In genomic region chr12:120453977-120454376, GRCh38 we compare ENCODE assay signal across 9 cellular contexts. TPM values are rescaled to one million over a fixed set of nuclear protein-coding genes. Genes with fewer than 3 reads are reported as not detected.
DNase-seq lines count a peak whose midpoint lies in the region; ATAC-seq, FAIRE-seq and TF ChIP-seq lines count a peak whose summit lies in the region.
"Had no signal": no experiment of that assay in that cellular context is flagged by ENCODE, and none has a peak within 500 bp of the region (broad histone marks: within the 10 kb centered on the region; RNA-seq: fewer than 3 reads in every experiment).

No MANE protein-coding gene starts in this region.

- no peak overlapping the region for H2BK5ac ChIP-seq in mesenchymal stem cell (ENCODE audit: low read depth, low read length, poor library complexity, severe bottlenecking)

- peaks cover 2% of the 10 kb centered on the region for H3K79me2 ChIP-seq in GM12878 (ENCODE audit: control insufficient read depth, insufficient read depth, low read length)

- H3K23ac ChIP-seq in mesenchymal stem cell (ENCODE audit: low read length in 2 of 2) = no peak overlapping the region

- POLR2A ChIA-PET in A549 (lab: Yijun Ruan, JAX) = no interaction called here
- POLR2A ChIA-PET in GM12878 (lab: Charles Lee) = interaction anchor here (0.7 kb wide), 1 partner anchor 11 kb away, joined by 3 read pairs; no protein-coding TSS in a partner anchor

- no peak overlapping the region for H2AFZ ChIP-seq in GM12878 (ENCODE audit: control insufficient read depth, low read depth, low read length)
- no peak overlapping the region for H2AFZ ChIP-seq in mesenchymal stem cell (ENCODE audit: low read depth, low read length)

- TF ChIP-seq POLR2A in A549 (IDR thresholded peaks at IDR 0.05; ENCODE audit: low read length) (no peak), GM12878 (IDR thresholded peaks at IDR 0.05; ENCODE audit: low read depth, low read length) (no peak)

- 0 out of 5 replicates have a peak, but pooled peaks of 1 of the 2 experiments have one; percentile 26 for TF ChIP-seq RAD21 in A549 (conservative IDR thresholded peaks at IDR 0.05 in 1 of 2, IDR thresholded peaks at IDR 0.05 in 1 of 2)
- TF ChIP-seq RAD21 in GM12878 (IDR thresholded peaks at IDR 0.05; ENCODE audit: insufficient read depth, low read depth, low read length) = peak; percentile 40; the same call in 1 of the 2 replicates

- H3K27me3 ChIP-seq in GM12878 (replicated peaks in 1 of 2; ENCODE audit: control insufficient read depth in 2 of 2, insufficient read depth in 2 of 2, low read length in 1 of 2) (no peaks in the 10 kb centered on the region), mesenchymal stem cell (ENCODE audit: control insufficient read depth in 1 of 2, insufficient read depth in 1 of 2, low read length in 2 of 2) (no peaks in the 10 kb centered on the region)

- H4K91ac ChIP-seq in mesenchymal stem cell (ENCODE audit: low read length) = no peak overlapping the region

- BruUV-seq in GM12878 (replicated peaks; lab: Mats Ljungman, UMichigan) = no TSS peak

- no peaks in the 10 kb centered on the region for H4K20me1 ChIP-seq in GM12878 (ENCODE audit: control insufficient read depth, insufficient read depth)

- no peak overlapping the region for H2AK5ac ChIP-seq in mesenchymal stem cell (ENCODE audit: low read length, severe bottlenecking)

- H3K79me1 ChIP-seq in mesenchymal stem cell (replicated peaks; ENCODE audit: low read length, poor library complexity, severe bottlenecking) = peaks cover 14% of the 10 kb centered on the region

- peak; percentile 42 to 61 for DNase-seq in A549 (ENCODE audit: low read depth in 1 of 2, low spot score in 1 of 2)
- DNase-seq in EL = peak; percentile 32
- DNase-seq in NAMALWA (ENCODE audit: low spot score) = peak; percentile 70
- no peak for DNase-seq in GM12878 (ENCODE audit: low read depth, low spot score)
- peak; percentile 49 for DNase-seq in mesenchymal stem cell
- no peak for DNase-seq in UCSD-AML1 (lab: John Stamatoyannopoulos, UW; ENCODE audit: unreplicated experiment)

- in situ Hi-C loops in GM12878 (cut with MboI) = no loop called here

- no peak overlapping the region for H4K8ac ChIP-seq in mesenchymal stem cell (ENCODE audit: low read length)

- no peak overlapping the region for H3K18ac ChIP-seq in mesenchymal stem cell (ENCODE audit: low read depth in 1 of 2, low read length in 2 of 2)

- H2BK12ac ChIP-seq in mesenchymal stem cell (ENCODE audit: low read length in 2 of 2) = no peak overlapping the region

- H3K9me3 ChIP-seq in A549 (no peaks in the 10 kb centered on the region), GM12878 (replicated peaks; ENCODE audit: control insufficient read depth, insufficient read depth, low read length) (no peaks in the 10 kb centered on the region), mesenchymal stem cell (ENCODE audit: control insufficient read depth, low read length) (no peaks in the 10 kb centered on the region)

- H3K4me1 ChIP-seq in A549 (no peaks in the 10 kb centered on the region), GM12878 (ENCODE audit: control insufficient read depth, insufficient read depth, low read length) (no peaks in the 10 kb centered on the region), mesenchymal stem cell (ENCODE audit: control insufficient read depth, insufficient read depth, low read depth, low read length) (no peaks in the 10 kb centered on the region)

- H3K27ac ChIP-seq in A549 (no peak overlapping the region), GM12878 (ENCODE audit: control insufficient read depth, insufficient read depth) (no peak overlapping the region), mesenchymal stem cell (ENCODE audit: low read length, poor library complexity, severe bottlenecking) (no peak overlapping the region)
- H3K27ac ChIP-seq: epithelial cell of prostate had no signal

- H3K4ac ChIP-seq in mesenchymal stem cell (ENCODE audit: low read depth in 1 of 2, low read length in 2 of 2) = no peak overlapping the region

- H2BK120ac ChIP-seq in mesenchymal stem cell (ENCODE audit: low read depth, low read length) = no peak overlapping the region

- H3K9ac ChIP-seq in GM12878 (ENCODE audit: control insufficient read depth, insufficient read depth, low read length) = no peak overlapping the region
- H3K9ac ChIP-seq in mesenchymal stem cell (ENCODE audit: low read length) = no peak overlapping the region

- ATAC-seq in A549 (peak; percentile 66 to 78; a peak in 5 of 6 replicates), GM12878 (peak; percentile 92), HG02763 (IDR thresholded peaks at IDR 0.05; ENCODE audit: unreplicated experiment) (no peak), HG02981 (IDR thresholded peaks at IDR 0.05; ENCODE audit: unreplicated experiment) (no peak)

- WGBS in A549 (ENCODE audit: missing lambda C conversion rate) = 64% methylated on average over 4 of the region's 4 CpGs
- 12% methylated on average over 4 of the region's 4 CpGs for WGBS in GM12878 (ENCODE audit: insufficient coverage, insufficient replicate concordance, low lambda C conversion rate, missing lambda C conversion rate)
- WGBS in mesenchymal stem cell = 92% methylated on average over 3 of the region's 4 CpGs

- RAD21 ChIA-PET in GM12878 (lab: Charles Lee; ENCODE audit: unreplicated experiment) = no interaction called here

- intact Hi-C loops in GM12878 (cut with micrococcal nuclease; ENCODE audit: unreplicated experiment) = no loop called here

- TF ChIP-seq CTCF in A549 (IDR thresholded peaks at IDR 0.05) (peak; percentile 48), GM12878 (IDR thresholded peaks at IDR 0.05 in 2 of 3, conservative IDR thresholded peaks at IDR 0.05 in 1 of 3; ENCODE audit: control insufficient read depth in 2 of 3, extremely low read depth in 1 of 3, insufficient read depth in 1 of 3, low read depth in 3 of 3, low read length in 3 of 3) (peak; percentile 55 to 74 (median 62))

- no peak overlapping the region for H3K4me3 ChIP-seq in A549
- H3K4me3 ChIP-seq in GM12878 = no peak overlapping the region
- H3K4me3 ChIP-seq in mesenchymal stem cell (ENCODE audit: insufficient read depth in 1 of 2, low read depth in 1 of 2, low read length in 2 of 2) = no peak overlapping the region

- H3K36me3 ChIP-seq in GM12878 (ENCODE audit: control insufficient read depth in 2 of 2, insufficient read depth in 2 of 2, low read length in 1 of 2) = peaks cover 8 to 25% of the 10 kb centered on the region in 2 experiments
- peaks cover 50 to 80% of the 10 kb centered on the region in 2 experiments for H3K36me3 ChIP-seq in mesenchymal stem cell (ENCODE audit: control insufficient read depth in 1 of 2, insufficient read depth in 2 of 2, low read depth in 1 of 2, low read length in 2 of 2)

- TF ChIP-seq EP300 in A549 (IDR thresholded peaks at IDR 0.05) (no peak), GM12878 (IDR thresholded peaks at IDR 0.05; ENCODE audit: borderline replicate concordance in 1 of 2, control insufficient read depth in 1 of 2, low read depth in 2 of 2, low read length in 2 of 2) (no peak)

- SMC1A ChIA-PET in GM12878 (lab: Charles Lee; ENCODE audit: uncharacterized antibody, unreplicated experiment) = interaction anchor here (0.7 to 3.0 kb wide), 5 partner anchors 9 to 82 kb away, joined by 3 to 10 read pairs (median 4); no protein-coding TSS in a partner anchor

- CTCF ChIA-PET in A549 (lab: Yijun Ruan, JAX) = interaction anchor here (1.1 to 12.0 kb wide), 6 partner anchors 9 to 518 kb away, joined by 3 to 167 read pairs (median 5); partner anchors contain the start of gene SRSF9
- CTCF ChIA-PET in GM12878 (lab: Yijun Ruan, JAX) = interaction anchor here (1.3 to 4.3 kb wide), 5 partner anchors 14 to 152 kb away, joined by 3 to 39 read pairs (median 6); partner anchors contain the start of genes SIRT4 and SRSF9

- H3K4me2 ChIP-seq in A549 (no peak overlapping the region), GM12878 (ENCODE audit: control insufficient read depth, insufficient read depth) (no peak overlapping the region), mesenchymal stem cell (ENCODE audit: low read length, poor library complexity, severe bottlenecking) (no peak overlapping the region)

- FAIRE-seq in A549 (lab: Jason Lieb, UNC) (no peak), GM12878 (lab: Jason Lieb, UNC) (no peak)

- no peak overlapping the region for H3K14ac ChIP-seq in mesenchymal stem cell (ENCODE audit: low read length in 2 of 2)

- no peak overlapping the region for H2BK15ac ChIP-seq in mesenchymal stem cell (ENCODE audit: low read depth, poor library complexity, severe bottlenecking)

RNA-seq across cellular contexts. Expression of gene GATC, which starts 7.7 kb away (rescaled TPM):
- polyA plus RNA-seq in A549 (2011; rRNA removed) (39.9 and 40.6 TPM in 2 replicates), A549 (2017; fragmentation: RNase III; extraction: RNeasy Plus Mini Kit Qiagen cat#74134 plus additional on column Dnase treatment) (19.7 to 22.5 TPM (median 20.6 TPM) in 3 replicates), GM12878 (2011; rRNA removed) (29.8 and 39.8 TPM in 2 replicates), GM12878 (2014; fragmentation: Illumina TruSeq; extraction: Trizol) (24.2 and 29.7 TPM in 2 replicates), GM12878 (2014; fragmentation: Nextera tagmentation; extraction: Ambion mirVana) (1 to 10 TPM; 5.1 to 9.6 TPM), GM12878 (2014; rRNA removed) (14.5 and 17.2 TPM in 2 replicates), GM12878 (2016; fragmentation: Nextera tagmentation; extraction: Ambion mirVana) (10 to 100 TPM; 27.2 to 31.6 TPM)
- polyA plus RNA-seq in A549 (2012; cell fraction: cytosol; rRNA removed) = 12.8 and 14.0 TPM in 2 replicates
- polyA plus RNA-seq in A549 (2012; cell fraction: nucleus; rRNA removed) = 8.3 and 10.1 TPM in 2 replicates
- 12.8 and 15.3 TPM in 2 replicates for polyA minus RNA-seq in A549 (2011; rRNA and poly(A)+ RNA removed)
- 21.0 and 21.2 TPM in 2 replicates for total RNA-seq in GM12878 (2013; cell fraction: nucleolus; rRNA removed)
- total RNA-seq in GM12878 (2014; rRNA removed) (20.1 and 22.7 TPM in 2 replicates), GM12878 (2014; rRNA removed; fragmentation: Illumina TruSeq; extraction: Trizol) (21.7 and 22.0 TPM in 2 replicates), GM12878 (2021) (33.6 and 40.3 TPM in 2 replicates)
- 6.1 TPM for polyA plus RNA-seq in GM12878 (2011; ENCODE audit: low read depth)
- 20.2 and 23.5 TPM in 2 replicates for polyA plus RNA-seq in GM12878 (2011; cell fraction: cytosol; rRNA removed)
- 21.3 and 23.0 TPM in 2 replicates for polyA plus RNA-seq in GM12878 (2011; cell fraction: nucleus; rRNA removed)
- 12.6 TPM in 2 replicates for polyA plus RNA-seq in GM12878 (2012)
- polyA minus RNA-seq in GM12878 (2011; rRNA and poly(A)+ RNA removed) = 15.2 and 16.9 TPM in 2 replicates
- 6.0 and 8.0 TPM in 2 replicates for polyA minus RNA-seq in GM12878 (2011; cell fraction: cytosol; rRNA and poly(A)+ RNA removed)
- polyA minus RNA-seq in GM12878 (2011; cell fraction: nucleus; rRNA and poly(A)+ RNA removed) = 4.5 and 6.3 TPM in 2 replicates
- 17.7 TPM for polyA plus RNA-seq in mesenchymal stem cell (2013, experiment 1 of 2)
- polyA plus RNA-seq in mesenchymal stem cell (2013, experiment 2 of 2) = 17.6 TPM

RNA-seq across cellular contexts. Expression of gene TRIAP1, which starts 7.8 kb away (rescaled TPM):
- polyA plus RNA-seq in A549 (2011; rRNA removed) (97.9 and 114 TPM in 2 replicates), A549 (2017; fragmentation: RNase III; extraction: RNeasy Plus Mini Kit Qiagen cat#74134 plus additional on column Dnase treatment) (70.9 to 81.9 TPM (median 72.3 TPM) in 3 replicates), GM12878 (2011; rRNA removed) (92.7 and 128 TPM in 2 replicates), GM12878 (2014; fragmentation: Illumina TruSeq; extraction: Trizol) (68.9 and 81.6 TPM in 2 replicates), GM12878 (2014; fragmentation: Nextera tagmentation; extraction: Ambion mirVana) (100 to 1,000 TPM; 308 to 346 TPM), GM12878 (2014; rRNA removed) (56.6 and 60.9 TPM in 2 replicates), GM12878 (2016; fragmentation: Nextera tagmentation; extraction: Ambion mirVana) (100 to 1,000 TPM; 174 to 189 TPM)
- polyA plus RNA-seq in A549 (2012; cell fraction: cytosol; rRNA removed) = 24.2 and 27.2 TPM in 2 replicates
- polyA plus RNA-seq in A549 (2012; cell fraction: nucleus; rRNA removed) = 6.6 and 9.9 TPM in 2 replicates
- 11.1 and 12.6 TPM in 2 replicates for polyA minus RNA-seq in A549 (2011; rRNA and poly(A)+ RNA removed)
- 9.6 and 13.1 TPM in 2 replicates for total RNA-seq in GM12878 (2013; cell fraction: nucleolus; rRNA removed)
- total RNA-seq in GM12878 (2014; rRNA removed) (44.8 and 52.4 TPM in 2 replicates), GM12878 (2014; rRNA removed; fragmentation: Illumina TruSeq; extraction: Trizol) (57.0 and 60.0 TPM in 2 replicates), GM12878 (2021) (49.1 and 52.4 TPM in 2 replicates)
- 53.9 TPM for polyA plus RNA-seq in GM12878 (2011; ENCODE audit: low read depth)
- 30.2 and 35.4 TPM in 2 replicates for polyA plus RNA-seq in GM12878 (2011; cell fraction: cytosol; rRNA removed)
- 25.1 and 25.4 TPM in 2 replicates for polyA plus RNA-seq in GM12878 (2011; cell fraction: nucleus; rRNA removed)
- polyA plus RNA-seq in GM12878 (2012) = 45.2 and 60.5 TPM in 2 replicates
- 15.7 and 19.7 TPM in 2 replicates for polyA minus RNA-seq in GM12878 (2011; rRNA and poly(A)+ RNA removed)
- polyA minus RNA-seq in GM12878 (2011; cell fraction: cytosol; rRNA and poly(A)+ RNA removed) = 11.6 and 13.4 TPM in 2 replicates
- 9.3 and 10.2 TPM in 2 replicates for polyA minus RNA-seq in GM12878 (2011; cell fraction: nucleus; rRNA and poly(A)+ RNA removed)
- 51.1 TPM for polyA plus RNA-seq in mesenchymal stem cell (2013, experiment 1 of 2)
- 56.2 TPM for polyA plus RNA-seq in mesenchymal stem cell (2013, experiment 2 of 2)

RNA-seq across cellular contexts. Expression of gene SRSF9, which starts 15.6 kb away (rescaled TPM):
- polyA plus RNA-seq in A549 (2011; rRNA removed) (173 and 218 TPM in 2 replicates), A549 (2017; fragmentation: RNase III; extraction: RNeasy Plus Mini Kit Qiagen cat#74134 plus additional on column Dnase treatment) (288 to 316 TPM (median 306 TPM) in 3 replicates), GM12878 (2011; rRNA removed) (173 and 179 TPM in 2 replicates), GM12878 (2014; fragmentation: Illumina TruSeq; extraction: Trizol) (146 and 153 TPM in 2 replicates), GM12878 (2014; fragmentation: Nextera tagmentation; extraction: Ambion mirVana) (10 to 100 TPM; 56.2 to 96.4 TPM), GM12878 (2014; rRNA removed) (251 and 272 TPM in 2 replicates), GM12878 (2016; fragmentation: Nextera tagmentation; extraction: Ambion mirVana) (100 to 1,000 TPM; 422 to 510 TPM)
- 254 and 263 TPM in 2 replicates for polyA plus RNA-seq in A549 (2012; cell fraction: cytosol; rRNA removed)
- polyA plus RNA-seq in A549 (2012; cell fraction: nucleus; rRNA removed) = 103 and 127 TPM in 2 replicates
- 65.9 and 75.9 TPM in 2 replicates for polyA minus RNA-seq in A549 (2011; rRNA and poly(A)+ RNA removed)
- total RNA-seq in GM12878 (2013; cell fraction: nucleolus; rRNA removed) = 119 and 121 TPM in 2 replicates
- total RNA-seq in GM12878 (2014; rRNA removed) (141 and 182 TPM in 2 replicates), GM12878 (2014; rRNA removed; fragmentation: Illumina TruSeq; extraction: Trizol) (180 and 190 TPM in 2 replicates), GM12878 (2021) (231 and 241 TPM in 2 replicates)
- polyA plus RNA-seq in GM12878 (2011; ENCODE audit: low read depth) = 121 TPM
- 125 and 127 TPM in 2 replicates for polyA plus RNA-seq in GM12878 (2011; cell fraction: cytosol; rRNA removed)
- polyA plus RNA-seq in GM12878 (2011; cell fraction: nucleus; rRNA removed) = 131 and 153 TPM in 2 replicates
- 138 and 188 TPM in 2 replicates for polyA plus RNA-seq in GM12878 (2012)
- polyA minus RNA-seq in GM12878 (2011; rRNA and poly(A)+ RNA removed) = 81.3 and 89.2 TPM in 2 replicates
- polyA minus RNA-seq in GM12878 (2011; cell fraction: cytosol; rRNA and poly(A)+ RNA removed) = 52.2 and 56.4 TPM in 2 replicates
- polyA minus RNA-seq in GM12878 (2011; cell fraction: nucleus; rRNA and poly(A)+ RNA removed) = 48.6 and 67.9 TPM in 2 replicates
- 183 TPM for polyA plus RNA-seq in mesenchymal stem cell (2013, experiment 1 of 2)
- polyA plus RNA-seq in mesenchymal stem cell (2013, experiment 2 of 2) = 189 TPM

RNA-seq across cellular contexts. Expression of gene COX6A1, which starts 16.1 kb away (rescaled TPM):
- polyA plus RNA-seq in A549 (2011; rRNA removed) (948 and 1,287 TPM in 2 replicates), A549 (2017; fragmentation: RNase III; extraction: RNeasy Plus Mini Kit Qiagen cat#74134 plus additional on column Dnase treatment) (709 to 768 TPM (median 759 TPM) in 3 replicates), GM12878 (2011; rRNA removed) (485 and 767 TPM in 2 replicates), GM12878 (2014; fragmentation: Illumina TruSeq; extraction: Trizol) (243 and 574 TPM in 2 replicates), GM12878 (2014; fragmentation: Nextera tagmentation; extraction: Ambion mirVana) (1,000 to 10,000 TPM; 2,509 to 2,723 TPM), GM12878 (2014; rRNA removed) (1,110 and 1,170 TPM in 2 replicates), GM12878 (2016; fragmentation: Nextera tagmentation; extraction: Ambion mirVana) (1,000 to 10,000 TPM; 1,109 to 1,208 TPM)
- 2,005 and 2,029 TPM in 2 replicates for polyA plus RNA-seq in A549 (2012; cell fraction: cytosol; rRNA removed)
- 3,876 and 3,914 TPM in 2 replicates for polyA plus RNA-seq in A549 (2012; cell fraction: nucleus; rRNA removed)
- polyA minus RNA-seq in A549 (2011; rRNA and poly(A)+ RNA removed) = 209 and 257 TPM in 2 replicates
- 62.1 and 62.4 TPM in 2 replicates for total RNA-seq in GM12878 (2013; cell fraction: nucleolus; rRNA removed)
- total RNA-seq in GM12878 (2014; rRNA removed) (929 and 945 TPM in 2 replicates), GM12878 (2014; rRNA removed; fragmentation: Illumina TruSeq; extraction: Trizol) (406 and 408 TPM in 2 replicates), GM12878 (2021) (411 and 444 TPM in 2 replicates)
- 201 TPM for polyA plus RNA-seq in GM12878 (2011; ENCODE audit: low read depth)
- polyA plus RNA-seq in GM12878 (2011; cell fraction: cytosol; rRNA removed) = 1,553 and 1,830 TPM in 2 replicates
- 1,659 and 2,699 TPM in 2 replicates for polyA plus RNA-seq in GM12878 (2011; cell fraction: nucleus; rRNA removed)
- 432 and 455 TPM in 2 replicates for polyA plus RNA-seq in GM12878 (2012)
- polyA minus RNA-seq in GM12878 (2011; rRNA and poly(A)+ RNA removed) = 290 and 435 TPM in 2 replicates
- polyA minus RNA-seq in GM12878 (2011; cell fraction: cytosol; rRNA and poly(A)+ RNA removed) = 96.6 and 139 TPM in 2 replicates
- 215 and 226 TPM in 2 replicates for polyA minus RNA-seq in GM12878 (2011; cell fraction: nucleus; rRNA and poly(A)+ RNA removed)
- 718 TPM for polyA plus RNA-seq in mesenchymal stem cell (2013, experiment 1 of 2)
- polyA plus RNA-seq in mesenchymal stem cell (2013, experiment 2 of 2) = 727 TPM

RNA-seq across cellular contexts. Expression of gene DYNLL1, which starts 41.9 kb away (rescaled TPM):
- 744 and 825 TPM in 2 replicates for polyA plus RNA-seq in A549 (2011; rRNA removed)
- 607 and 698 TPM in 2 replicates for polyA plus RNA-seq in A549 (2012; cell fraction: cytosol; rRNA removed)
- 286 and 347 TPM in 2 replicates for polyA plus RNA-seq in A549 (2012; cell fraction: nucleus; rRNA removed)
- 700 to 848 TPM (median 735 TPM) in 3 replicates for polyA plus RNA-seq in A549 (2017; fragmentation: RNase III; extraction: RNeasy Plus Mini Kit Qiagen cat#74134 plus additional on column Dnase treatment)
- polyA minus RNA-seq in A549 (2011; rRNA and poly(A)+ RNA removed) = 89.7 and 109 TPM in 2 replicates
- 40.6 and 44.1 TPM in 2 replicates for total RNA-seq in GM12878 (2013; cell fraction: nucleolus; rRNA removed)
- total RNA-seq in GM12878 (2014; rRNA removed) = 217 and 280 TPM in 2 replicates
- total RNA-seq in GM12878 (2014; rRNA removed; fragmentation: Illumina TruSeq; extraction: Trizol) = 341 and 355 TPM in 2 replicates
- 239 and 249 TPM in 2 replicates for total RNA-seq in GM12878 (2021)
- polyA plus RNA-seq in GM12878 (2011; ENCODE audit: low read depth) = 278 TPM
- 366 and 389 TPM in 2 replicates for polyA plus RNA-seq in GM12878 (2011; rRNA removed)
- polyA plus RNA-seq in GM12878 (2011; cell fraction: cytosol; rRNA removed) = 326 and 330 TPM in 2 replicates
- polyA plus RNA-seq in GM12878 (2011; cell fraction: nucleus; rRNA removed) = 212 and 217 TPM in 2 replicates
- 234 and 299 TPM in 2 replicates for polyA plus RNA-seq in GM12878 (2012)
- 351 and 393 TPM in 2 replicates for polyA plus RNA-seq in GM12878 (2014; fragmentation: Illumina TruSeq; extraction: Trizol)
- 100 to 1,000 TPM; 744 to 796 TPM for polyA plus RNA-seq in GM12878 (2014; fragmentation: Nextera tagmentation; extraction: Ambion mirVana)
- 342 and 435 TPM in 2 replicates for polyA plus RNA-seq in GM12878 (2014; rRNA removed)
- 100 to 1,000 TPM; 586 to 593 TPM for polyA plus RNA-seq in GM12878 (2016; fragmentation: Nextera tagmentation; extraction: Ambion mirVana)
- 73.6 and 113 TPM in 2 replicates for polyA minus RNA-seq in GM12878 (2011; rRNA and poly(A)+ RNA removed)
- 63.4 and 68.0 TPM in 2 replicates for polyA minus RNA-seq in GM12878 (2011; cell fraction: cytosol; rRNA and poly(A)+ RNA removed)
- polyA minus RNA-seq in GM12878 (2011; cell fraction: nucleus; rRNA and poly(A)+ RNA removed) = 38.3 and 49.9 TPM in 2 replicates
- polyA plus RNA-seq in mesenchymal stem cell (2013, experiment 1 of 2) = 419 TPM
- polyA plus RNA-seq in mesenchymal stem cell (2013, experiment 2 of 2) = 417 TPM

Comparison
In these comparisons a context has a peak if more than half of its experiments do, and no peak if none do; other contexts are left out.
1. ATAC-seq: peak in A549 (2 of 2) and GM12878 (single experiment); none in HG02763 (single experiment) and HG02981 (single experiment).
2. DNase-seq: peak in A549 (2 of 2), EL (single experiment), NAMALWA (single experiment) and mesenchymal stem cell (single experiment); none in GM12878 (single experiment) and UCSD-AML1 (single experiment).
3. Of the 24 proteins assayed by ChIP-seq in both GM12878 and A549: peak only in GM12878: SMC3; only in A549: none; in both: CTCF; in neither: 21; mixed calls (peak in some experiments, not most) for 1.